In the genomic region with DNA sequence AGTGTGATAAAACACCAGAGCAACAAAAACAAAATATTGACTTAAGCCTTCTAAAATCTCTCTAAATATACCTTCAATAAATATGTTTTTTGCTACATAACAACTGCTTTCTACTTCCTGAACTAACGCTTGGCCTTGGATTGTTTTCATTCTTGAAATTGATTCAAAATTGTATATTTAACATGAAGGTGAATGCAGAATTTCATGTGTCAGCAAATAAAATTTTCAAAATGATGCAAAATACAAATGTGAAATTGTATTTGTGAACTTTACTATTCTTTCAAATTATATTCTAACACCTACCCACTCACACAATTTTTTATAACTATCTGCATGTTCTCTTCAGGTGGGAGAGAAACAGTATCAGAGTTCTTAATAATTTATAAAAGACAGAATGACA, we compare ENCODE assay signal across 14 cellular contexts. TPM values are rescaled to one million over a fixed set of nuclear protein-coding genes. Genes with fewer than 3 reads are reported as not detected.
"Had no signal": no experiment of that assay in that cellular context is flagged by ENCODE, and none has a peak within 500 bp of the region (broad histone marks: within the 10 kb centered on the region; RNA-seq: fewer than 3 reads in every experiment).

No MANE protein-coding gene starts in this region.

RNA-seq across cellular contexts. Expression of gene RBMY1B, which starts 48.2 kb away (rescaled TPM):
- total RNA-seq: activated B cell treated with CpG ODN at 0.5 μM for 24 hours; activated CD4-positive, alpha-beta memory T cell treated with anti-CD3 and anti-CD28 coated beads for 36 hours; activated CD4-positive, alpha-beta memory T cell treated with anti-CD3 and anti-CD28 coated beads, Interleukin-2, amount 10 ng/mL, durations not matched to agents 7 days and 5 days; activated CD4-positive, alpha-beta T cell treated with anti-CD3 and anti-CD28 coated beads for 36 hours; activated CD4-positive, alpha-beta T cell treated with anti-CD3 and anti-CD28 coated beads, Interleukin-2, amount 10 ng/mL, durations not matched to agents 24 days and 14 days; activated CD4-positive, alpha-beta T cell treated with anti-CD3 and anti-CD28 coated beads, Interleukin-2, amount 10 ng/mL, durations not matched to agents 7 days and 5 days; activated CD8-positive, alpha-beta memory T cell treated with anti-CD3 and anti-CD28 coated beads for 36 hours; activated CD8-positive, alpha-beta memory T cell treated with anti-CD3 and anti-CD28 coated beads, Interleukin-2, amount 10 ng/mL, durations not matched to agents 7 days and 5 days; activated CD8-positive, alpha-beta T cell treated with anti-CD3 and anti-CD28 coated beads for 36 hours; activated CD8-positive, alpha-beta T cell treated with anti-CD3 and anti-CD28 coated beads, Interleukin-2, amount 10 ng/mL, durations not matched to agents 7 days and 5 days; T-helper 1 cell treated with Interleukin-12 subunit alpha and Interleukin-12 subunit beta and Interleukin-4 antibody, amounts not matched to agents 30 ng/mL and 1 ng/mL, for 36 hours; T-helper 17 cell; T-helper 2 cell treated with Interferon-gamma antibody and Interleukin-4, amounts not matched to agents 100 ng/mL and 5 ng/mL, for 36 hours; WTC11 had no signal
